ENCODE assay signal across 14 cellular contexts in the genomic region with DNA sequence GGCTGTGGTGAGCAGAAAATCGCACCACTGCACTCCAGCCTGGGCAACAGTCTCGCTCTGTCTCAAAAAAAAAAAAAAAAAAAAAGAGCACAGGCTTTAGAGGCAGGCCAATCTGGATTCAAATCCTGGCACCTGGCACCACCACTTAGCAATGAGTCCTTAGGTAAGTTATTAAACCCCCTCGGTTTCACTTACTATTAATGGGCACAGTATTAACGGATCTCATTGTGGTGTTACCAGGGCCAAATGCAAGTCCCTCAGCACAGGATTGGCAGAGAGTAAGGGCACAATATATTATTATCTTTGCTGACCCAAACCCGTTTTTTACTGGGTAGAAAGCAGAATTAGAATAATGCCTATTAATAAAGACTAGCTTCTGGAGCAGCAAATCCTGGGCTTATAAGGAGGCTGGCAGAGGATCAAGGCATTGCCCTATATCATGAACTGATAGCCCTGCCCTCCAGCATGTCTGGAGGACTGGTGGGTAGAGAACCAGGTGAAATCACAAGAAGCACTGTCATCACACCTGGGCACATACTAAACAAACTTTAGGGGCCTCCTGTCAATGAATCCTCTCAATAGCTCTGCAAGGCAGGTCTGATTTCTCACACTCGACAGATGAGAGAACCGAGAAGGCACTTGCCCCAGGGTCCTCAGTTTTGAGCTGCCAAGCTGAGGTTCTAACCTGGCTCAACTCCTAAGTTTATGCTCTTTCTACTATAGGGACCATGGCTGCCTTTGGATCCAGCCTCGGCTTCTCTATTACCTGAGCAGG. TPM values are rescaled to one million over a fixed set of nuclear protein-coding genes. Genes with fewer than 3 reads are reported as not detected.
DNase-seq lines count a peak whose midpoint lies in the region; ATAC-seq and TF ChIP-seq lines count a peak whose summit lies in the region.
"Had no signal": no experiment of that assay in that cellular context is flagged by ENCODE, and none has a peak within 500 bp of the region (broad histone marks: within the 10 kb centered on the region; RNA-seq: fewer than 3 reads in every experiment).

No MANE protein-coding gene starts in this region.

- H3K4me3 ChIP-seq in Caco-2 (ENCODE audit: low read depth, low read length) (no peak overlapping the region), RWPE2 (ENCODE audit: severe bottlenecking) (no peak overlapping the region), left lung (no peak overlapping the region), skin epidermis (no peak overlapping the region), testis (no peak overlapping the region)

- CTCF ChIA-PET in Caco-2 (lab: Charles Lee) = interaction anchor here (0.6 kb wide), 1 partner anchor 16 kb away, joined by 3 read pairs; no protein-coding TSS in a partner anchor

- 82 to 84% methylated on average over 8 of the region's 8 CpGs for whole genome bisulfite sequencing in testis, 2 donors

- H3K27me3 Mint-ChIP-seq in Caco-2 (ENCODE audit: insufficient read depth, unreplicated experiment) = no peaks in the 10 kb centered on the region

- H3K4me3 Mint-ChIP-seq in Caco-2 (ENCODE audit: unreplicated experiment) = no peak overlapping the region

- peak overlapping the region; percentile 6 for H3K27ac Mint-ChIP-seq in Caco-2 (ENCODE audit: unreplicated experiment)
- H3K27ac Mint-ChIP-seq in activated naive CD4-positive, alpha-beta T cell treated with anti-CD3 and anti-CD28 coated beads, Interleukin-2, amount 50 U/mL, for 72 hours = no peak overlapping the region

- intact Hi-C loops in Caco-2 (cut with micrococcal nuclease; ENCODE audit: unreplicated experiment) = no loop called here
- intact Hi-C loops in left lung (cut with DNase I) = no loop called here
- intact Hi-C loops in testis (cut with DNase I; ENCODE audit: low total_unique reads) = no loop called here

- ATAC-seq in RWPE2 (ENCODE audit: low read depth) (no peak), left lung (no peak)
- ATAC-seq in activated naive CD4-positive, alpha-beta T cell treated with anti-CD3 and anti-CD28 coated beads, Interleukin-2, amount 50 U/mL, for 72 hours = no peak

- TF ChIP-seq POLR2A in testis (IDR thresholded peaks at IDR 0.05) = no peak

- no peaks in the 10 kb centered on the region for H3K36me3 ChIP-seq in Caco-2 (ENCODE audit: control insufficient read depth, insufficient read depth, low read length)
- H3K36me3 ChIP-seq in RWPE2 (ENCODE audit: low read depth) = peaks cover 5% of the 10 kb centered on the region; the same call in 1 of the 2 replicates
- peaks cover 0 to 13% of the 10 kb centered on the region in 2 donors for H3K36me3 ChIP-seq in left lung
- H3K36me3 ChIP-seq in testis (ENCODE audit: low read depth, missing control alignments) = no peaks in the 10 kb centered on the region

- TF ChIP-seq CTCF in Caco-2 (IDR thresholded peaks at IDR 0.05; ENCODE audit: insufficient read depth in 1 of 2, low read depth in 1 of 2, low read length in 1 of 2, severe bottlenecking in 1 of 2, unreplicated experiment in 1 of 2) (no peak), RWPE2 (IDR thresholded peaks at IDR 0.05; ENCODE audit: poor library complexity, severe bottlenecking) (no peak), left lung (IDR thresholded peaks at IDR 0.05) (no peak), testis (IDR thresholded peaks at IDR 0.05) (no peak)

- peaks cover 2% of the 10 kb centered on the region for H3K36me3 Mint-ChIP-seq in Caco-2 (ENCODE audit: insufficient read depth, unreplicated experiment)
- H3K36me3 Mint-ChIP-seq in activated naive CD4-positive, alpha-beta T cell treated with anti-CD3 and anti-CD28 coated beads, Interleukin-2, amount 50 U/mL, for 72 hours = no peaks in the 10 kb centered on the region

- H3K9me3 ChIP-seq in Caco-2 (no peaks in the 10 kb centered on the region), RWPE2 (ENCODE audit: severe bottlenecking) (no peaks in the 10 kb centered on the region), left lung (no peaks in the 10 kb centered on the region), testis (no peaks in the 10 kb centered on the region)
- H3K9me3 ChIP-seq: BE2C had no signal

- POLR2A ChIA-PET in Caco-2 (lab: Charles Lee) = no interaction called here

- no peaks in the 10 kb centered on the region for H3K9me3 Mint-ChIP-seq in Caco-2 (ENCODE audit: unreplicated experiment)
- H3K9me3 Mint-ChIP-seq in activated naive CD4-positive, alpha-beta T cell treated with anti-CD3 and anti-CD28 coated beads, Interleukin-2, amount 50 U/mL, for 72 hours = no peaks in the 10 kb centered on the region

- no peaks in the 10 kb centered on the region for H3K4me1 Mint-ChIP-seq in Caco-2 (ENCODE audit: low read depth, unreplicated experiment)

- DNase-seq in Caco-2 (no peak), RWPE2 (ENCODE audit: low spot score) (no peak), left lung (no peak), NOMO-1 (lab: John Stamatoyannopoulos, UW; ENCODE audit: unreplicated experiment in 2 of 2) (no peak), NCI-H2227 (lab: John Stamatoyannopoulos, UW; ENCODE audit: unreplicated experiment) (no peak), testis (no peak)
- no peak for DNase-seq in activated naive CD4-positive, alpha-beta T cell treated with anti-CD3 and anti-CD28 coated beads, Interleukin-2, amount 50 U/mL, for 72 hours (ENCODE audit: low spot score in 2 of 2)
- DNase-seq: activated naive CD4-positive, alpha-beta T cell treated with Interleukin-2 at 50 U/mL for 16 hours; NCI-H1048; NCI-H446 had no signal

- peak overlapping the region; percentile 88 for H3K27ac ChIP-seq in RWPE2 (ENCODE audit: poor library complexity, severe bottlenecking)
- H3K27ac ChIP-seq in left lung = peak overlapping the region; percentile 57 to 85
- peak overlapping the region in 11 of 21 experiments; percentile 9 to 87 (median 77) for H3K27ac ChIP-seq in skin epidermis
- H3K27ac ChIP-seq in testis = peak overlapping the region in 1 of 2 donors; percentile 71

- H3K4me1 ChIP-seq in Caco-2 (no peaks in the 10 kb centered on the region), RWPE2 (ENCODE audit: insufficient read depth, poor library complexity, severe bottlenecking) (peaks cover 17% of the 10 kb centered on the region), left lung (peaks cover 12 to 37% of the 10 kb centered on the region in 2 donors), testis (peaks cover 14% of the 10 kb centered on the region)

- BruUV-seq in Caco-2 (replicated peaks; lab: Mats Ljungman, UMichigan) = no TSS peak

- H3K27me3 ChIP-seq in Caco-2 (replicated peaks; ENCODE audit: control insufficient read depth, insufficient read depth, low read length) (no peaks in the 10 kb centered on the region), RWPE2 (ENCODE audit: insufficient read depth, poor library complexity, severe bottlenecking) (no peaks in the 10 kb centered on the region), left lung (peaks cover 0 to 9% of the 10 kb centered on the region in 2 donors), testis (no peaks in the 10 kb centered on the region)
- H3K27me3 ChIP-seq: BE2C had no signal

RNA-seq across cellular contexts. Expression of gene PCDHGC5, which starts 17.7 kb away (rescaled TPM):
- 0.21 and 0.25 TPM in 2 replicates for total RNA-seq in Caco-2 (2022)
- total RNA-seq in left lung = 1 to 10 TPM; 1.4 to 1.9 TPM
- not detected for total RNA-seq in activated naive CD4-positive, alpha-beta T cell treated with anti-CD3 and anti-CD28 coated beads, Interleukin-2, amount 50 U/mL, for 72 hours
- 1 to 10 TPM; 4.9 to 5.4 TPM for total RNA-seq in testis
- 0.50 TPM for polyA plus RNA-seq in testis (ENCODE audit: insufficient read depth, low read depth, low replicate concordance)
- total RNA-seq: activated CD8-positive, alpha-beta memory T cell treated with anti-CD3 and anti-CD28 coated beads for 36 hours had no signal

RNA-seq across cellular contexts. Expression of gene PCDHGC4, which starts 21.7 kb away (rescaled TPM):
- total RNA-seq in Caco-2 (2022) (0.28 and 0.39 TPM in 2 replicates), left lung (1 to 10 TPM in 1 of 2 donors, under 1 TPM in 1; 0.79 to 2.5 TPM), testis (1 to 10 TPM; 6.1 TPM)
- not detected for total RNA-seq in activated naive CD4-positive, alpha-beta T cell treated with anti-CD3 and anti-CD28 coated beads, Interleukin-2, amount 50 U/mL, for 72 hours
- polyA plus RNA-seq in testis (ENCODE audit: insufficient read depth, low read depth, low replicate concordance) = 0.57 TPM
- total RNA-seq: activated CD8-positive, alpha-beta memory T cell treated with anti-CD3 and anti-CD28 coated beads for 36 hours; HT-29 had no signal

RNA-seq across cellular contexts. Expression of gene PCDHGC3, which starts 30.8 kb away (rescaled TPM):
- total RNA-seq in Caco-2 (2022) (1.3 and 2.9 TPM in 2 replicates), left lung (100 to 1,000 TPM in 1 of 2 donors, 10 to 100 TPM in 1; 65.4 to 101 TPM), testis (10 to 100 TPM; 14.5 to 29.4 TPM)
- total RNA-seq in activated naive CD4-positive, alpha-beta T cell treated with anti-CD3 and anti-CD28 coated beads, Interleukin-2, amount 50 U/mL, for 72 hours = under 1 TPM in 1 of 2 donors, not detected in 1; 0.19 TPM
- 61.1 TPM for polyA plus RNA-seq in testis (ENCODE audit: insufficient read depth, low read depth, low replicate concordance)
